Comparison of ENCODE assay signal across 1 cellular context in the genomic region with DNA sequence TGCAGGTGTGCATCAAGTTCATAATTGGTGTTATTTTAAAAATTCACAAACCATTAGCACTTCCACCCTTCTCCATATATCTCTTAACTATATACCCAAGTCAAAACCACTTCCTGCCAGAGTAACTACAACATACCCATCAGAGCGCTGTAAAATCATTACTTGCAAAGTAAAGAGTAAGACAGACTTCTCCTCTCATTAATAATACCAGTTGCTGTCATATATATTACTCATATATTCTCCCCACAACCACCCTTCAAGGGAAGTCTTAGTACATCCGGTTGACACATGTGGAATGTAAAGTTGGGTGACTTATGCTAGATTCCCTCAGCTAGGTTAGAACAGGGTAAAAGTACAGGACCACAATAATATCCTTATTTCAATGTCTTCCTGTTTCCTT.
TF ChIP-seq lines count a peak whose summit lies in the region.

No MANE protein-coding gene starts in this region.

TF ChIP-seq in GM23338, 12 proteins besides CTCF, POLR2A, EP300 and RAD21:
- TF ChIP-seq EZH2 (IDR thresholded peaks at IDR 0.05; ENCODE audit: low read depth, unreplicated experiment) (no peak), EZH2phosphoT487 (IDR thresholded peaks at IDR 0.05; ENCODE audit: unreplicated experiment) (no peak), POLR2AphosphoS5 (IDR thresholded peaks at IDR 0.05; ENCODE audit: low read depth) (no peak), STAT1 (IDR thresholded peaks at IDR 0.05; ENCODE audit: unreplicated experiment) (no peak)
- TF ChIP-seq, protein P1, sequence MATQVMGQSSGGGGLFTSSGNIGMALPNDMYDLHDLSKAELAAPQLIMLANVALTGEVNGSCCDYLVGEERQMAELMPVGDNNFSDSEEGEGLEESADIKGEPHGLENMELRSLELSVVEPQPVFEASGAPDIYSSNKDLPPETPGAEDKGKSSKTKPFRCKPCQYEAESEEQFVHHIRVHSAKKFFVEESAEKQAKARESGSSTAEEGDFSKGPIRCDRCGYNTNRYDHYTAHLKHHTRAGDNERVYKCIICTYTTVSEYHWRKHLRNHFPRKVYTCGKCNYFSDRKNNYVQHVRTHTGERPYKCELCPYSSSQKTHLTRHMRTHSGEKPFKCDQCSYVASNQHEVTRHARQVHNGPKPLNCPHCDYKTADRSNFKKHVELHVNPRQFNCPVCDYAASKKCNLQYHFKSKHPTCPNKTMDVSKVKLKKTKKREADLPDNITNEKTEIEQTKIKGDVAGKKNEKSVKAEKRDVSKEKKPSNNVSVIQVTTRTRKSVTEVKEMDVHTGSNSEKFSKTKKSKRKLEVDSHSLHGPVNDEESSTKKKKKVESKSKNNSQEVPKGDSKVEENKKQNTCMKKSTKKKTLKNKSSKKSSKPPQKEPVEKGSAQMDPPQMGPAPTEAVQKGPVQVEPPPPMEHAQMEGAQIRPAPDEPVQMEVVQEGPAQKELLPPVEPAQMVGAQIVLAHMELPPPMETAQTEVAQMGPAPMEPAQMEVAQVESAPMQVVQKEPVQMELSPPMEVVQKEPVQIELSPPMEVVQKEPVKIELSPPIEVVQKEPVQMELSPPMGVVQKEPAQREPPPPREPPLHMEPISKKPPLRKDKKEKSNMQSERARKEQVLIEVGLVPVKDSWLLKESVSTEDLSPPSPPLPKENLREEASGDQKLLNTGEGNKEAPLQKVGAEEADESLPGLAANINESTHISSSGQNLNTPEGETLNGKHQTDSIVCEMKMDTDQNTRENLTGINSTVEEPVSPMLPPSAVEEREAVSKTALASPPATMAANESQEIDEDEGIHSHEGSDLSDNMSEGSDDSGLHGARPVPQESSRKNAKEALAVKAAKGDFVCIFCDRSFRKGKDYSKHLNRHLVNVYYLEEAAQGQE (IDR thresholded peaks at IDR 0.05; ENCODE audit: unreplicated experiment) = no peak
- TF ChIP-seq, protein P2, sequence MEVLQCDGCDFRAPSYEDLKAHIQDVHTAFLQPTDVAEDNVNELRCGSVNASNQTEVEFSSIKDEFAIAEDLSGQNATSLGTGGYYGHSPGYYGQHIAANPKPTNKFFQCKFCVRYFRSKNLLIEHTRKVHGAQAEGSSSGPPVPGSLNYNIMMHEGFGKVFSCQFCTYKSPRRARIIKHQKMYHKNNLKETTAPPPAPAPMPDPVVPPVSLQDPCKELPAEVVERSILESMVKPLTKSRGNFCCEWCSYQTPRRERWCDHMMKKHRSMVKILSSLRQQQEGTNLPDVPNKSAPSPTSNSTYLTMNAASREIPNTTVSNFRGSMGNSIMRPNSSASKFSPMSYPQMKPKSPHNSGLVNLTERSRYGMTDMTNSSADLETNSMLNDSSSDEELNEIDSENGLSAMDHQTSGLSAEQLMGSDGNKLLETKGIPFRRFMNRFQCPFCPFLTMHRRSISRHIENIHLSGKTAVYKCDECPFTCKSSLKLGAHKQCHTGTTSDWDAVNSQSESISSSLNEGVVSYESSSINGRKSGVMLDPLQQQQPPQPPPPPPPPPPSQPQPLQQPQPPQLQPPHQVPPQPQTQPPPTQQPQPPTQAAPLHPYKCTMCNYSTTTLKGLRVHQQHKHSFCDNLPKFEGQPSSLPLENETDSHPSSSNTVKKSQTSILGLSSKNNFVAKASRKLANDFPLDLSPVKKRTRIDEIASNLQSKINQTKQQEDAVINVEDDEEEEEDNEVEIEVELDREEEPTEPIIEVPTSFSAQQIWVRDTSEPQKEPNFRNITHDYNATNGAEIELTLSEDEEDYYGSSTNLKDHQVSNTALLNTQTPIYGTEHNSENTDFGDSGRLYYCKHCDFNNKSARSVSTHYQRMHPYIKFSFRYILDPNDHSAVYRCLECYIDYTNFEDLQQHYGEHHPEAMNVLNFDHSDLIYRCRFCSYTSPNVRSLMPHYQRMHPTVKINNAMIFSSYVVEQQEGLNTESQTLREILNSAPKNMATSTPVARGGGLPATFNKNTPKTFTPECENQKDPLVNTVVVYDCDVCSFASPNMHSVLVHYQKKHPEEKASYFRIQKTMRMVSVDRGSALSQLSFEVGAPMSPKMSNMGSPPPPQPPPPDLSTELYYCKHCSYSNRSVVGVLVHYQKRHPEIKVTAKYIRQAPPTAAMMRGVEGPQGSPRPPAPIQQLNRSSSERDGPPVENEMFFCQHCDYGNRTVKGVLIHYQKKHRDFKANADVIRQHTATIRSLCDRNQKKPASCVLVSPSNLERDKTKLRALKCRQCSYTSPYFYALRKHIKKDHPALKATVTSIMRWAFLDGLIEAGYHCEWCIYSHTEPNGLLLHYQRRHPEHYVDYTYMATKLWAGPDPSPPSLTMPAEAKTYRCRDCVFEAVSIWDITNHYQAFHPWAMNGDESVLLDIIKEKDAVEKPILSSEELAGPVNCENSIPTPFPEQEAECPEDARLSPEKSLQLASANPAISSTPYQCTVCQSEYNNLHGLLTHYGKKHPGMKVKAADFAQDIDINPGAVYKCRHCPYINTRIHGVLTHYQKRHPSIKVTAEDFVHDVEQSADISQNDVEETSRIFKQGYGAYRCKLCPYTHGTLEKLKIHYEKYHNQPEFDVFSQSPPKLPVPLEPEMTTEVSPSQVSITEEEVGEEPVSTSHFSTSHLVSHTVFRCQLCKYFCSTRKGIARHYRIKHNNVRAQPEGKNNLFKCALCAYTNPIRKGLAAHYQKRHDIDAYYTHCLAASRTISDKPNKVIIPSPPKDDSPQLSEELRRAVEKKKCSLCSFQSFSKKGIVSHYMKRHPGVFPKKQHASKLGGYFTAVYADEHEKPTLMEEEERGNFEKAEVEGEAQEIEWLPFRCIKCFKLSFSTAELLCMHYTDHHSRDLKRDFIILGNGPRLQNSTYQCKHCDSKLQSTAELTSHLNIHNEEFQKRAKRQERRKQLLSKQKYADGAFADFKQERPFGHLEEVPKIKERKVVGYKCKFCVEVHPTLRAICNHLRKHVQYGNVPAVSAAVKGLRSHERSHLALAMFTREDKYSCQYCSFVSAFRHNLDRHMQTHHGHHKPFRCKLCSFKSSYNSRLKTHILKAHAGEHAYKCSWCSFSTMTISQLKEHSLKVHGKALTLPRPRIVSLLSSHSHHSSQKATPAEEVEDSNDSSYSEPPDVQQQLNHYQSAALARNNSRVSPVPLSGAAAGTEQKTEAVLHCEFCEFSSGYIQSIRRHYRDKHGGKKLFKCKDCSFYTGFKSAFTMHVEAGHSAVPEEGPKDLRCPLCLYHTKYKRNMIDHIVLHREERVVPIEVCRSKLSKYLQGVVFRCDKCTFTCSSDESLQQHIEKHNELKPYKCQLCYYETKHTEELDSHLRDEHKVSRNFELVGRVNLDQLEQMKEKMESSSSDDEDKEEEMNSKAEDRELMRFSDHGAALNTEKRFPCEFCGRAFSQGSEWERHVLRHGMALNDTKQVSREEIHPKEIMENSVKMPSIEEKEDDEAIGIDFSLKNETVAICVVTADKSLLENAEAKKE (CRISPR knock-in tag; IDR thresholded peaks at IDR 0.05) = no peak
